Comparison of ENCODE assay signal across 8 cellular contexts in genomic region chr19:36849701-36850645, GRCh38. TPM values are rescaled to one million over a fixed set of nuclear protein-coding genes. Genes with fewer than 3 reads are reported as not detected.
DNase-seq lines count a peak whose midpoint lies in the region; ATAC-seq lines count a peak whose summit lies in the region.

No MANE protein-coding gene starts in this region.

- H3K27me3 ChIP-seq in effector memory CD4-positive, alpha-beta T cell (replicated peaks; ENCODE audit: control insufficient read depth, insufficient read depth, low read length, poor library complexity, severe bottlenecking): no peaks in the 10 kb centered on the region

- DNase-seq in C1 segment of cervical spinal cord (lab: John Stamatoyannopoulos, UW) (peak; percentile 38 to 91 (median 84)), NCI-H82 (lab: John Stamatoyannopoulos, UW) (peak; percentile 95), lung microvascular endothelial cell (ENCODE audit: low read depth in 2 of 2) (peak; percentile 93 to 94)
- peak; percentile 62 to 77 for DNase-seq in activated CD8-positive, alpha-beta memory T cell treated with anti-CD3 and anti-CD28 coated beads for 1 hour (ENCODE audit: extremely low read depth in 1 of 2, low read depth in 1 of 2)
- peak; percentile 68 to 83 (median 82) for DNase-seq in effector memory CD4-positive, alpha-beta T cell
- DNase-seq in stimulated activated CD4-positive, alpha-beta T cell treated with anti-CD3 and anti-CD28 coated beads, TNF-alpha, amount 100 ng/mL, for 24 hours (ENCODE audit: low read depth in 3 of 3): peak; percentile 78 to 87 (median 82)

- peaks cover 7% of the 10 kb centered on the region for H3K4me1 ChIP-seq in effector memory CD4-positive, alpha-beta T cell (ENCODE audit: control insufficient read depth, insufficient read depth, low read length, poor library complexity, severe bottlenecking)

- ATAC-seq in GM19328 (IDR thresholded peaks at IDR 0.05; ENCODE audit: unreplicated experiment) (peak; percentile 79), HG03520 (IDR thresholded peaks at IDR 0.05; ENCODE audit: unreplicated experiment) (peak; percentile 88)

- H3K4me3 ChIP-seq in effector memory CD4-positive, alpha-beta T cell (ENCODE audit: insufficient read depth, low read depth, low read length, poor library complexity, severe bottlenecking): peak overlapping the region; percentile 85

- peaks cover 2% of the 10 kb centered on the region for H3K9me3 ChIP-seq in effector memory CD4-positive, alpha-beta T cell (ENCODE audit: control insufficient read depth, low read length)

- peaks cover 12% of the 10 kb centered on the region for H3K36me3 ChIP-seq in effector memory CD4-positive, alpha-beta T cell (ENCODE audit: control insufficient read depth, insufficient read depth, low read length)

- peak overlapping the region; percentile 84 for H3K27ac ChIP-seq in effector memory CD4-positive, alpha-beta T cell (ENCODE audit: insufficient read depth, low read length, poor library complexity, severe bottlenecking)

RNA-seq across cellular contexts. Expression of gene ZNF345, which starts 0.7 kb away (rescaled TPM):
- 2.8 and 6.3 TPM in 2 replicates for total RNA-seq in lung microvascular endothelial cell

RNA-seq across cellular contexts. Expression of gene ZNF790, which starts 11.8 kb away (rescaled TPM):
- 5.7 and 10.5 TPM in 2 replicates for total RNA-seq in lung microvascular endothelial cell

Comparison
In these comparisons a context has a peak if more than half of its experiments do, and no peak if none do; other contexts are left out.
1. Peak in every context shown above with its lines: DNase-seq, ATAC-seq, H3K4me3 ChIP-seq and H3K27ac ChIP-seq.